ENCODE assay signal across 8 cellular contexts in genomic region chr17:56908061-56908542, GRCh38. TPM values are rescaled to one million over a fixed set of nuclear protein-coding genes. Genes with fewer than 3 reads are reported as not detected.
DNase-seq lines count a peak whose midpoint lies in the region; ATAC-seq and TF ChIP-seq lines count a peak whose summit lies in the region.

No MANE protein-coding gene starts in this region.

- DNase-seq in GM10248 (ENCODE audit: extremely low spot score) (peak; percentile 71), NCI-H1417 treated with DMSO at 0.1 percent for 48 hours (lab: John Stamatoyannopoulos, UW) (no peak), SHP77 treated with DMSO at 0.1 percent for 48 hours (lab: John Stamatoyannopoulos, UW) (no peak)
- DNase-seq in activated CD4-positive, alpha-beta memory T cell treated with anti-CD3 and anti-CD28 coated beads for 36 hours = peak; percentile 65
- DNase-seq in naive thymus-derived CD4-positive, alpha-beta T cell = peak in 1 of 9 donors; percentile 34
- no peak for DNase-seq in activated CD8-positive, alpha-beta memory T cell treated with anti-CD3 and anti-CD28 coated beads for 24 hours

- peak; percentile 85 for ATAC-seq in GM21360 (IDR thresholded peaks at IDR 0.05; ENCODE audit: unreplicated experiment)
- peak; percentile 75 for ATAC-seq in HG03521 (IDR thresholded peaks at IDR 0.05; ENCODE audit: unreplicated experiment)
- ATAC-seq in naive thymus-derived CD4-positive, alpha-beta T cell = peak; percentile 96

- TF ChIP-seq CTCF in GM10248 (IDR thresholded peaks at IDR 0.05; ENCODE audit: control extremely low read depth, extremely low read depth, low read depth, missing control alignments) = no peak

- no peaks in the 10 kb centered on the region for H3K27me3 ChIP-seq in naive thymus-derived CD4-positive, alpha-beta T cell (ENCODE audit: control insufficient read depth in 2 of 2, insufficient read depth in 2 of 2, low read length in 2 of 2)

- peaks cover 4 to 56% (median 6%) of the 10 kb centered on the region in 3 experiments for H3K36me3 ChIP-seq in naive thymus-derived CD4-positive, alpha-beta T cell (ENCODE audit: control insufficient read depth in 2 of 3, insufficient read depth in 3 of 3, low read length in 3 of 3)

- H3K4me1 Mint-ChIP-seq in activated CD4-positive, alpha-beta memory T cell treated with anti-CD3 and anti-CD28 coated beads for 36 hours (ENCODE audit: low read depth) = peaks cover 40% of the 10 kb centered on the region
- peaks cover 47 to 73% (median 54%) of the 10 kb centered on the region in 7 donors for H3K4me1 Mint-ChIP-seq in naive thymus-derived CD4-positive, alpha-beta T cell

- intact Hi-C loops in activated CD4-positive, alpha-beta memory T cell treated with anti-CD3 and anti-CD28 coated beads for 36 hours (cut with micrococcal nuclease) = no loop called here
- intact Hi-C loops in naive thymus-derived CD4-positive, alpha-beta T cell (cut with micrococcal nuclease) = no loop called here

- no peaks in the 10 kb centered on the region for H3K9me3 ChIP-seq in naive thymus-derived CD4-positive, alpha-beta T cell (ENCODE audit: control insufficient read depth in 2 of 3, low read length in 3 of 3)

- no peak overlapping the region for H3K4me3 ChIP-seq in naive thymus-derived CD4-positive, alpha-beta T cell (ENCODE audit: low read length)

- no peaks in the 10 kb centered on the region for H3K9me3 Mint-ChIP-seq in activated CD4-positive, alpha-beta memory T cell treated with anti-CD3 and anti-CD28 coated beads for 36 hours
- no peaks in the 10 kb centered on the region for H3K9me3 Mint-ChIP-seq in naive thymus-derived CD4-positive, alpha-beta T cell

- H3K4me3 Mint-ChIP-seq in activated CD4-positive, alpha-beta memory T cell treated with anti-CD3 and anti-CD28 coated beads for 36 hours = no peak overlapping the region
- peak overlapping the region in 3 of 10 donors; percentile 26 to 79 (median 75) for H3K4me3 Mint-ChIP-seq in naive thymus-derived CD4-positive, alpha-beta T cell

- CTCF ChIA-PET in GM10248 (lab: Yijun Ruan, JAX) = interaction anchor here (1.2 to 4.7 kb wide), 6 partner anchors 10 to 53 kb away, joined by 3 to 20 read pairs (median 4); partner anchors contain the start of gene COIL
- CTCF ChIA-PET in activated CD4-positive, alpha-beta memory T cell treated with anti-CD3 and anti-CD28 coated beads for 36 hours (lab: Charles Lee) = interaction anchor here (0.9 to 1.6 kb wide), 2 partner anchors 33 to 88 kb away, joined by 3 read pairs; no protein-coding TSS in a partner anchor
- CTCF ChIA-PET in naive thymus-derived CD4-positive, alpha-beta T cell (lab: Charles Lee) = no interaction called here

- H3K4me1 ChIP-seq in naive thymus-derived CD4-positive, alpha-beta T cell (ENCODE audit: control insufficient read depth in 2 of 2, insufficient read depth in 2 of 2, low read length in 2 of 2) = peaks cover 26 to 30% of the 10 kb centered on the region in 2 donors

- peaks cover 66% of the 10 kb centered on the region for H3K36me3 Mint-ChIP-seq in activated CD4-positive, alpha-beta memory T cell treated with anti-CD3 and anti-CD28 coated beads for 36 hours
- peaks cover 22 to 59% (median 38%) of the 10 kb centered on the region in 5 donors for H3K36me3 Mint-ChIP-seq in naive thymus-derived CD4-positive, alpha-beta T cell

- peak overlapping the region; percentile 18 for H3K27ac Mint-ChIP-seq in activated CD4-positive, alpha-beta memory T cell treated with anti-CD3 and anti-CD28 coated beads for 36 hours
- peak overlapping the region; percentile 3 to 84 (median 71) for H3K27ac Mint-ChIP-seq in naive thymus-derived CD4-positive, alpha-beta T cell

- no peak overlapping the region for H3K27ac ChIP-seq in naive thymus-derived CD4-positive, alpha-beta T cell (ENCODE audit: low read depth, low read length)

- H3K27me3 Mint-ChIP-seq in activated CD4-positive, alpha-beta memory T cell treated with anti-CD3 and anti-CD28 coated beads for 36 hours = no peaks in the 10 kb centered on the region
- no peaks in the 10 kb centered on the region for H3K27me3 Mint-ChIP-seq in naive thymus-derived CD4-positive, alpha-beta T cell

- POLR2A ChIA-PET in GM10248 (lab: Yijun Ruan, JAX) = interaction anchor here (0.6 to 1.4 kb wide), 3 partner anchors 9 to 46 kb away, joined by 3 to 5 read pairs (median 4); no protein-coding TSS in a partner anchor
- POLR2A ChIA-PET in activated CD4-positive, alpha-beta memory T cell treated with anti-CD3 and anti-CD28 coated beads for 36 hours (lab: Charles Lee) = interaction anchor here (2.4 kb wide), 1 partner anchor 74 kb away, joined by 7 read pairs; the partner anchor contains the start of genes C17orf67 and DGKE
- POLR2A ChIA-PET in naive thymus-derived CD4-positive, alpha-beta T cell (lab: Charles Lee) = interaction anchor here (0.5 kb wide), 1 partner anchor 46 kb away, joined by 3 read pairs; no protein-coding TSS in a partner anchor

RNA-seq across cellular contexts. Expression of gene TRIM25, which starts 5.7 kb away (rescaled TPM):
- 100 to 1,000 TPM; 106 to 126 TPM for total RNA-seq in activated CD4-positive, alpha-beta memory T cell treated with anti-CD3 and anti-CD28 coated beads for 36 hours
- 100 to 1,000 TPM in 1 of 5 experiments, 10 to 100 TPM in 4; 45.9 to 133 (median 61.8) TPM for total RNA-seq in naive thymus-derived CD4-positive, alpha-beta T cell
- 1 to 10 TPM; 4.8 to 8.1 TPM for polyA plus RNA-seq in naive thymus-derived CD4-positive, alpha-beta T cell

RNA-seq across cellular contexts. Expression of gene COIL, which starts 52.7 kb away (rescaled TPM):
- total RNA-seq in activated CD4-positive, alpha-beta memory T cell treated with anti-CD3 and anti-CD28 coated beads for 36 hours = 10 to 100 TPM; 16.9 TPM
- total RNA-seq in naive thymus-derived CD4-positive, alpha-beta T cell = 10 to 100 TPM; 13.1 to 22.7 (median 19.0) TPM
- 10 to 100 TPM; 13.0 to 18.6 TPM for polyA plus RNA-seq in naive thymus-derived CD4-positive, alpha-beta T cell

Comparison
In these comparisons a context has a peak if more than half of its experiments do, and no peak if none do; other contexts are left out.
1. DNase-seq: peak in GM10248 (single experiment) and activated CD4-positive, alpha-beta memory T cell treated with anti-CD3 and anti-CD28 coated beads for 36 hours (single experiment); none in NCI-H1417 treated with DMSO at 0.1 percent for 48 hours (single experiment), SHP77 treated with DMSO at 0.1 percent for 48 hours (single experiment) and activated CD8-positive, alpha-beta memory T cell treated with anti-CD3 and anti-CD28 coated beads for 24 hours (single experiment).
2. Peak in every context shown above with its lines, with median percentiles within 50 percentile points of each other: ATAC-seq.